ENCODE assay signal across 16 cellular contexts in the genomic region with DNA sequence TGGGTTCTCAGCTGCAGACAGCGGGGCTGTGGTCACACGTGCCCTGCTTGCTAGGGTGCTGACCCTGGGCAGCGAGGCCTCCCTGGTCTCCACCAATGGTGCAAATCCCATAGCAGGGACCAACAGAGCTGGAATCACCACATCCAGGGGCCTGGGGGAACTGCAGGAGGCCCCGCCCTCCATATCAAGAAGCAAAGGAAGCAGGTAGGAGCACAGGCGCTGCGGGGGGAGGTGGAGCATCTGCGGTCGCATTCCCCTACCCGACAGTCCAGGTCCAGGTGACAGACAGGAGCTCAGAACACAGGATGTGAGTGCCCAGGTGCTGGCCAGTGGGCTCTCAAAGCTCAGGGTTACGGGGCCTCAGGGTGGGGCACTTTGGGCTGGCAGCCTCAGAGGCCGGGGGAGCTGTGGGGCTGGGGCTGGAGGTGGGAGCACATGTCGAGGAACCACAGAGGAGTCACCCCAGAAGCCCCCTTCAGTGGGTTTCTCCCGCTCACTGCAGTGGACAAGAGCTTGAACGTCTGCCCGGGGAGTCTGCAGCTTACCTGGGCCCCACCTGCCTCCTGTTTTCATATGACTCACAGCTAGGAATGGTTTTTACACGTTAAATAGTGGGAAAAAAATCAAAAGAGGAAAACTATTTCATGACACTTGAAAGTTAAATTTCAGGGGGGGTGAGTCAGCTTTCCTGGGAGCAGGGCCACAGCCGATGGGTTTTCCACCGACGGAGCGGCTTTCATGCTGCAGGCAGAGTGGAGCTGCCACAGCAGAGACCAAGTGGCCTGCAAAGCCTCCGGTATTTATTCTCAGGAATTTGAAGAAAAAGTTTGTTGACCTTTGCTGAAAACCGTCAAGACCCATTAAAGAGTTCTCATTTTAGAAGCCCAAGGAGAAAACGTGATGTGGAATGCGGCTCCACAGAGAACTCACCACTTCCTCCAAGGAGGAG.
"Had no signal": no experiment of that assay in that cellular context is flagged by ENCODE, and none has a peak within 500 bp of the region (broad histone marks: within the 10 kb centered on the region; RNA-seq: fewer than 3 reads in every experiment).

No MANE protein-coding gene starts in this region.

- H2AFZ ChIP-seq: parathyroid adenoma had no signal

- H3K9me3 ChIP-seq: gastroesophageal sphincter, mucosa of descending colon, stomach, vagina had no signal

- H3K27me3 ChIP-seq: vagina had no signal

- H3K4me1 ChIP-seq: gastroesophageal sphincter, parathyroid adenoma, stomach, vagina had no signal

- DNase-seq: activated CD4-positive, alpha-beta T cell treated with anti-CD3 and anti-CD28 coated beads for 1 hour; activated CD4-positive, alpha-beta T cell treated with anti-CD3 and anti-CD28 coated beads, Interleukin-2, amount 50 U/mL, for 48 hours; activated naive CD4-positive, alpha-beta T cell; activated naive CD8-positive, alpha-beta T cell treated with anti-CD3 and anti-CD28 coated beads, Interleukin-2, amount 50 U/mL, for 24 hours; activated T-cell treated with anti-CD3 and anti-CD28 coated beads, Interleukin-2, amount 50 U/mL, for 48 hours; hippocampal formation; immature natural killer cell; left colon; mucosa of descending colon; stimulated activated CD4-positive, alpha-beta T cell treated with anti-CD3 and anti-CD28 coated beads, Interleukin-15, amount 100 ng/mL, for 24 hours; stimulated activated CD4-positive, alpha-beta T cell treated with anti-CD3 and anti-CD28 coated beads, Interleukin-4, amount 100 ng/mL, for 4 hours; stomach; SW 1271 had no signal

- H3K27ac ChIP-seq: gastroesophageal sphincter, parathyroid adenoma, stomach, vagina had no signal

- ATAC-seq: activated naive CD8-positive, alpha-beta T cell treated with anti-CD3 and anti-CD28 coated beads, Interleukin-2, amount 50 U/mL, for 24 hours; gastroesophageal sphincter; left colon; mucosa of descending colon had no signal

- H3K79me2 ChIP-seq: parathyroid adenoma had no signal

- H3K36me3 ChIP-seq: gastroesophageal sphincter, stomach, vagina had no signal

- H3K4me3 ChIP-seq: gastroesophageal sphincter, mucosa of descending colon, stomach, vagina had no signal

- H3K9ac ChIP-seq: parathyroid adenoma had no signal
